Comparison of ENCODE assay signal across 1 cellular context in the genomic region with DNA sequence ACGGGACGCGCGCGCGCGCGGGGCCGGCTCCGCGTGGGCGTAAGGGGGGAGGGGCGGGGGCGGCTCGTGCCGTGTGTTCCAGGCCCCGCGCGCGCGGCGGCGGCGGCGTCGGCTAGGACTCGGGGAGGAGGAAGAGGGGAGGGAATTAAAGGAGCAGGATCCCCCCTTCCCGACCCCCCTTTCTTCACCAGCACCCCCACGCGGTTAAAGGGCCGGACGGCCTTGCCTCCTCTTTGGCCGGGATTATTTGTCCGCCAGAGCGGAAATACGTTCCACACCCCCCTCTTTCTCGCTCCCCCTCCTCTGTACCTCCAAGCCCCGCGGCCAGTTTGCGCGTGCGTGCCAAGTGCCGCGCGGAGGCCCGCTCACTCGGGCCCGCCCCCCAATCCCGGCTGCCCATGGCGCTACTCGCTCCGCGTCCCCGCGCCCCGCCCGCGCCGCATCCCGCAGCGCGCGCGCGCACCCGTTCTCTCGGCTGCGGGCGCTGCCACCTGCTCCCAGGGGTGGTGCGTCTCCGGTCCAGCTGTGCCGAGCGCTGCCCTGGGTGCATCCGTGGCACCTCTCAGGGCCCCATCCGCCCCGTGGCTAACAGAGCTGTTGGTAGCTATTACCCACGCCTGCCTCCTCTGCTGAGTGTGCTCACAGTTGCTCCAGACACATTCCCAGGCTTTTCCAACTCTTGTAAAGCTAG.
TF ChIP-seq lines count a peak whose summit lies in the region.

A gene with protein sequence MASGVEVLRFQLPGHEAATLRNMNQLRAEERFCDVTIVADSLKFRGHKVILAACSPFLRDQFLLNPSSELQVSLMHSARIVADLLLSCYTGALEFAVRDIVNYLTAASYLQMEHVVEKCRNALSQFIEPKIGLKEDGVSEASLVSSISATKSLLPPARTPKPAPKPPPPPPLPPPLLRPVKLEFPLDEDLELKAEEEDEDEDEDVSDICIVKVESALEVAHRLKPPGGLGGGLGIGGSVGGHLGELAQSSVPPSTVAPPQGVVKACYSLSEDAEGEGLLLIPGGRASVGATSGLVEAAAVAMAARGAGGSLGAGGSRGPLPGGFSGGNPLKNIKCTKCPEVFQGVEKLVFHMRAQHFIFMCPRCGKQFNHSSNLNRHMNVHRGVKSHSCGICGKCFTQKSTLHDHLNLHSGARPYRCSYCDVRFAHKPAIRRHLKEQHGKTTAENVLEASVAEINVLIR (minus strand): TSS at position 134 of the 691 bp plus-strand sequence. CDS start 781 bp downstream, outside the sequence.

TF ChIP-seq in K562, 482 proteins besides CTCF, POLR2A, EP300 and RAD21 (continued from another document and continues in another):
- TF ChIP-seq, protein P1, sequence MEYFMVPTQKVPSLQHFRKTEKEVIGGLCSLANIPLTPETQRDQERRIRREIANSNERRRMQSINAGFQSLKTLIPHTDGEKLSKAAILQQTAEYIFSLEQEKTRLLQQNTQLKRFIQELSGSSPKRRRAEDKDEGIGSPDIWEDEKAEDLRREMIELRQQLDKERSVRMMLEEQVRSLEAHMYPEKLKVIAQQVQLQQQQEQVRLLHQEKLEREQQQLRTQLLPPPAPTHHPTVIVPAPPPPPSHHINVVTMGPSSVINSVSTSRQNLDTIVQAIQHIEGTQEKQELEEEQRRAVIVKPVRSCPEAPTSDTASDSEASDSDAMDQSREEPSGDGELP (CRISPR knock-in tag; IDR thresholded peaks at IDR 0.05; ENCODE audit: borderline replicate concordance) = peak; percentile 54; the same call in 1 of the 2 replicates
- TF ChIP-seq SMC3 (conservative IDR thresholded peaks at IDR 0.05; ENCODE audit: insufficient read depth, low read depth, low read length) = no peak
- TF ChIP-seq TSC22D4 (tag; IDR thresholded peaks at IDR 0.05) = no peak
- no peak for TF ChIP-seq KDM1A (IDR thresholded peaks at IDR 0.05)
- TF ChIP-seq MCM2 (IDR thresholded peaks at IDR 0.05; ENCODE audit: low read depth) = no peak
- TF ChIP-seq, protein P2, sequence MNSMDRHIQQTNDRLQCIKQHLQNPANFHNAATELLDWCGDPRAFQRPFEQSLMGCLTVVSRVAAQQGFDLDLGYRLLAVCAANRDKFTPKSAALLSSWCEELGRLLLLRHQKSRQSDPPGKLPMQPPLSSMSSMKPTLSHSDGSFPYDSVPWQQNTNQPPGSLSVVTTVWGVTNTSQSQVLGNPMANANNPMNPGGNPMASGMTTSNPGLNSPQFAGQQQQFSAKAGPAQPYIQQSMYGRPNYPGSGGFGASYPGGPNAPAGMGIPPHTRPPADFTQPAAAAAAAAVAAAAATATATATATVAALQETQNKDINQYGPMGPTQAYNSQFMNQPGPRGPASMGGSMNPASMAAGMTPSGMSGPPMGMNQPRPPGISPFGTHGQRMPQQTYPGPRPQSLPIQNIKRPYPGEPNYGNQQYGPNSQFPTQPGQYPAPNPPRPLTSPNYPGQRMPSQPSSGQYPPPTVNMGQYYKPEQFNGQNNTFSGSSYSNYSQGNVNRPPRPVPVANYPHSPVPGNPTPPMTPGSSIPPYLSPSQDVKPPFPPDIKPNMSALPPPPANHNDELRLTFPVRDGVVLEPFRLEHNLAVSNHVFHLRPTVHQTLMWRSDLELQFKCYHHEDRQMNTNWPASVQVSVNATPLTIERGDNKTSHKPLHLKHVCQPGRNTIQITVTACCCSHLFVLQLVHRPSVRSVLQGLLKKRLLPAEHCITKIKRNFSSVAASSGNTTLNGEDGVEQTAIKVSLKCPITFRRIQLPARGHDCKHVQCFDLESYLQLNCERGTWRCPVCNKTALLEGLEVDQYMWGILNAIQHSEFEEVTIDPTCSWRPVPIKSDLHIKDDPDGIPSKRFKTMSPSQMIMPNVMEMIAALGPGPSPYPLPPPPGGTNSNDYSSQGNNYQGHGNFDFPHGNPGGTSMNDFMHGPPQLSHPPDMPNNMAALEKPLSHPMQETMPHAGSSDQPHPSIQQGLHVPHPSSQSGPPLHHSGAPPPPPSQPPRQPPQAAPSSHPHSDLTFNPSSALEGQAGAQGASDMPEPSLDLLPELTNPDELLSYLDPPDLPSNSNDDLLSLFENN (IDR thresholded peaks at IDR 0.05; ENCODE audit: low read depth in 2 of 2, low read length in 2 of 2) = 0 out of 4 replicates have a peak, but pooled peaks of 1 of the 2 experiments have one; percentile 11
- peak; percentile 91 to 99 for TF ChIP-seq MAZ (CRISPR knock-in tag; conservative IDR thresholded peaks at IDR 0.05 in 1 of 2, IDR thresholded peaks at IDR 0.05 in 1 of 2)
- TF ChIP-seq ZNF445 (CRISPR knock-in tag; IDR thresholded peaks at IDR 0.05; ENCODE audit: low read depth) = no peak
- TF ChIP-seq ZNF165 (CRISPR knock-in tag; IDR thresholded peaks at IDR 0.05; ENCODE audit: borderline replicate concordance) = no peak
- TF ChIP-seq CHCHD3 (CRISPR knock-in tag; IDR thresholded peaks at IDR 0.05) = no peak
- TF ChIP-seq SMARCA5 (IDR thresholded peaks at IDR 0.05) = no peak
- TF ChIP-seq FOXP1 (CRISPR knock-in tag; IDR thresholded peaks at IDR 0.05) = peak; percentile 82; the same call in 1 of the 2 replicates
- no peak for TF ChIP-seq U2AF2 (optimal IDR thresholded peaks at IDR 0.05; ENCODE audit: low read depth, low read length)
- TF ChIP-seq, protein P3, sequence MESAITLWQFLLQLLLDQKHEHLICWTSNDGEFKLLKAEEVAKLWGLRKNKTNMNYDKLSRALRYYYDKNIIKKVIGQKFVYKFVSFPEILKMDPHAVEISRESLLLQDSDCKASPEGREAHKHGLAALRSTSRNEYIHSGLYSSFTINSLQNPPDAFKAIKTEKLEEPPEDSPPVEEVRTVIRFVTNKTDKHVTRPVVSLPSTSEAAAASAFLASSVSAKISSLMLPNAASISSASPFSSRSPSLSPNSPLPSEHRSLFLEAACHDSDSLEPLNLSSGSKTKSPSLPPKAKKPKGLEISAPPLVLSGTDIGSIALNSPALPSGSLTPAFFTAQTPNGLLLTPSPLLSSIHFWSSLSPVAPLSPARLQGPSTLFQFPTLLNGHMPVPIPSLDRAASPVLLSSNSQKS (CRISPR knock-in tag; IDR thresholded peaks at IDR 0.05) = no peak
- TF ChIP-seq NONO (IDR thresholded peaks at IDR 0.05; ENCODE audit: low read depth in 2 of 2, low read length in 1 of 2) = peak; percentile 14 to 72; a peak in 2 of 4 replicates
- TF ChIP-seq CC2D1A (IDR thresholded peaks at IDR 0.05) = no peak
- peak in 1 of 2 experiments; percentile 88; a peak in 1 of 4 replicates for TF ChIP-seq TEAD1 (CRISPR knock-in tag; IDR thresholded peaks at IDR 0.05)
- no peak for TF ChIP-seq MECOM (CRISPR knock-in tag; IDR thresholded peaks at IDR 0.05)
- TF ChIP-seq, protein P4, sequence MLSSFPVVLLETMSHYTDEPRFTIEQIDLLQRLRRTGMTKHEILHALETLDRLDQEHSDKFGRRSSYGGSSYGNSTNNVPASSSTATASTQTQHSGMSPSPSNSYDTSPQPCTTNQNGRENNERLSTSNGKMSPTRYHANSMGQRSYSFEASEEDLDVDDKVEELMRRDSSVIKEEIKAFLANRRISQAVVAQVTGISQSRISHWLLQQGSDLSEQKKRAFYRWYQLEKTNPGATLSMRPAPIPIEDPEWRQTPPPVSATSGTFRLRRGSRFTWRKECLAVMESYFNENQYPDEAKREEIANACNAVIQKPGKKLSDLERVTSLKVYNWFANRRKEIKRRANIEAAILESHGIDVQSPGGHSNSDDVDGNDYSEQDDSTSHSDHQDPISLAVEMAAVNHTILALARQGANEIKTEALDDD (IDR thresholded peaks at IDR 0.05) = no peak
- TF ChIP-seq TEAD4 (IDR thresholded peaks at IDR 0.05; ENCODE audit: low read length) = peak; percentile 32; the same call in 1 of the 2 replicates
- no peak for TF ChIP-seq TEAD4 (CRISPR knock-in tag; IDR thresholded peaks at IDR 0.05; ENCODE audit: borderline replicate concordance)
- TF ChIP-seq, protein P5, sequence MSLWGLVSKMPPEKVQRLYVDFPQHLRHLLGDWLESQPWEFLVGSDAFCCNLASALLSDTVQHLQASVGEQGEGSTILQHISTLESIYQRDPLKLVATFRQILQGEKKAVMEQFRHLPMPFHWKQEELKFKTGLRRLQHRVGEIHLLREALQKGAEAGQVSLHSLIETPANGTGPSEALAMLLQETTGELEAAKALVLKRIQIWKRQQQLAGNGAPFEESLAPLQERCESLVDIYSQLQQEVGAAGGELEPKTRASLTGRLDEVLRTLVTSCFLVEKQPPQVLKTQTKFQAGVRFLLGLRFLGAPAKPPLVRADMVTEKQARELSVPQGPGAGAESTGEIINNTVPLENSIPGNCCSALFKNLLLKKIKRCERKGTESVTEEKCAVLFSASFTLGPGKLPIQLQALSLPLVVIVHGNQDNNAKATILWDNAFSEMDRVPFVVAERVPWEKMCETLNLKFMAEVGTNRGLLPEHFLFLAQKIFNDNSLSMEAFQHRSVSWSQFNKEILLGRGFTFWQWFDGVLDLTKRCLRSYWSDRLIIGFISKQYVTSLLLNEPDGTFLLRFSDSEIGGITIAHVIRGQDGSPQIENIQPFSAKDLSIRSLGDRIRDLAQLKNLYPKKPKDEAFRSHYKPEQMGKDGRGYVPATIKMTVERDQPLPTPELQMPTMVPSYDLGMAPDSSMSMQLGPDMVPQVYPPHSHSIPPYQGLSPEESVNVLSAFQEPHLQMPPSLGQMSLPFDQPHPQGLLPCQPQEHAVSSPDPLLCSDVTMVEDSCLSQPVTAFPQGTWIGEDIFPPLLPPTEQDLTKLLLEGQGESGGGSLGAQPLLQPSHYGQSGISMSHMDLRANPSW (CRISPR knock-in tag; IDR thresholded peaks at IDR 0.05) = no peak
- no peak for TF ChIP-seq NFE2 (IDR thresholded peaks at IDR 0.05; ENCODE audit: low read depth)
- TF ChIP-seq, protein P6, sequence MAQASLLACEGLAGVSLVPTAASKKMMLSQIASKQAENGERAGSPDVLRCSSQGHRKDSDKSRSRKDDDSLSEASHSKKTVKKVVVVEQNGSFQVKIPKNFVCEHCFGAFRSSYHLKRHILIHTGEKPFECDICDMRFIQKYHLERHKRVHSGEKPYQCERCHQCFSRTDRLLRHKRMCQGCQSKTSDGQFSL (CRISPR knock-in tag; IDR thresholded peaks at IDR 0.05) = peak; percentile 96
- TF ChIP-seq, protein P6 (tag; IDR thresholded peaks at IDR 0.05) = peak in 1 of 2 experiments; percentile 98; a peak in 2 of 4 replicates
- no peak for TF ChIP-seq ZNF23 (CRISPR knock-in tag; IDR thresholded peaks at IDR 0.05)
- TF ChIP-seq PTBP1 (IDR thresholded peaks at IDR 0.05; ENCODE audit: low read depth, low read length) = no peak
- no peak for TF ChIP-seq ZNF586 (CRISPR knock-in tag; conservative IDR thresholded peaks at IDR 0.05)
- no peak for TF ChIP-seq RBM14 (IDR thresholded peaks at IDR 0.05; ENCODE audit: borderline replicate concordance, insufficient read depth, low read depth, low read length)
- TF ChIP-seq, protein P7, sequence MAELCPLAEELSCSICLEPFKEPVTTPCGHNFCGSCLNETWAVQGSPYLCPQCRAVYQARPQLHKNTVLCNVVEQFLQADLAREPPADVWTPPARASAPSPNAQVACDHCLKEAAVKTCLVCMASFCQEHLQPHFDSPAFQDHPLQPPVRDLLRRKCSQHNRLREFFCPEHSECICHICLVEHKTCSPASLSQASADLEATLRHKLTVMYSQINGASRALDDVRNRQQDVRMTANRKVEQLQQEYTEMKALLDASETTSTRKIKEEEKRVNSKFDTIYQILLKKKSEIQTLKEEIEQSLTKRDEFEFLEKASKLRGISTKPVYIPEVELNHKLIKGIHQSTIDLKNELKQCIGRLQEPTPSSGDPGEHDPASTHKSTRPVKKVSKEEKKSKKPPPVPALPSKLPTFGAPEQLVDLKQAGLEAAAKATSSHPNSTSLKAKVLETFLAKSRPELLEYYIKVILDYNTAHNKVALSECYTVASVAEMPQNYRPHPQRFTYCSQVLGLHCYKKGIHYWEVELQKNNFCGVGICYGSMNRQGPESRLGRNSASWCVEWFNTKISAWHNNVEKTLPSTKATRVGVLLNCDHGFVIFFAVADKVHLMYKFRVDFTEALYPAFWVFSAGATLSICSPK (IDR thresholded peaks at IDR 0.05; ENCODE audit: borderline replicate concordance) = peak; percentile 99
- TF ChIP-seq NR4A1 (CRISPR knock-in tag; IDR thresholded peaks at IDR 0.05) = peak; percentile 33; the same call in 1 of the 2 replicates
- peak; percentile 82 for TF ChIP-seq NR4A1 (tag; IDR thresholded peaks at IDR 0.05)
- TF ChIP-seq, protein P8, sequence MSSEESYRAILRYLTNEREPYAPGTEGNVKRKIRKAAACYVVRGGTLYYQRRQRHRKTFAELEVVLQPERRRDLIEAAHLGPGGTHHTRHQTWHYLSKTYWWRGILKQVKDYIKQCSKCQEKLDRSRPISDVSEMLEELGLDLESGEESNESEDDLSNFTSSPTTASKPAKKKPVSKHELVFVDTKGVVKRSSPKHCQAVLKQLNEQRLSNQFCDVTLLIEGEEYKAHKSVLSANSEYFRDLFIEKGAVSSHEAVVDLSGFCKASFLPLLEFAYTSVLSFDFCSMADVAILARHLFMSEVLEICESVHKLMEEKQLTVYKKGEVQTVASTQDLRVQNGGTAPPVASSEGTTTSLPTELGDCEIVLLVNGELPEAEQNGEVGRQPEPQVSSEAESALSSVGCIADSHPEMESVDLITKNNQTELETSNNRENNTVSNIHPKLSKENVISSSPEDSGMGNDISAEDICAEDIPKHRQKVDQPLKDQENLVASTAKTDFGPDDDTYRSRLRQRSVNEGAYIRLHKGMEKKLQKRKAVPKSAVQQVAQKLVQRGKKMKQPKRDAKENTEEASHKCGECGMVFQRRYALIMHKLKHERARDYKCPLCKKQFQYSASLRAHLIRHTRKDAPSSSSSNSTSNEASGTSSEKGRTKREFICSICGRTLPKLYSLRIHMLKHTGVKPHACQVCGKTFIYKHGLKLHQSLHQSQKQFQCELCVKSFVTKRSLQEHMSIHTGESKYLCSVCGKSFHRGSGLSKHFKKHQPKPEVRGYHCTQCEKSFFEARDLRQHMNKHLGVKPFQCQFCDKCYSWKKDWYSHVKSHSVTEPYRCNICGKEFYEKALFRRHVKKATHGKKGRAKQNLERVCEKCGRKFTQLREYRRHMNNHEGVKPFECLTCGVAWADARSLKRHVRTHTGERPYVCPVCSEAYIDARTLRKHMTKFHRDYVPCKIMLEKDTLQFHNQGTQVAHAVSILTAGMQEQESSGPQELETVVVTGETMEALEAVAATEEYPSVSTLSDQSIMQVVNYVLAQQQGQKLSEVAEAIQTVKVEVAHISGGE (CRISPR knock-in tag; IDR thresholded peaks at IDR 0.05) = peak in 1 of 3 experiments; percentile 74; a peak in 1 of 6 replicates
- TF ChIP-seq ZNF77 (CRISPR knock-in tag; IDR thresholded peaks at IDR 0.05) = no peak
- peak; percentile 33; the same call in 1 of the 2 replicates for TF ChIP-seq FOXM1 (IDR thresholded peaks at IDR 0.05; ENCODE audit: low read depth)
- TF ChIP-seq FOXM1 (CRISPR knock-in tag; IDR thresholded peaks at IDR 0.05; ENCODE audit: low read depth) = peak; percentile 89
- no peak for TF ChIP-seq ZBTB8A (IDR thresholded peaks at IDR 0.05; ENCODE audit: partially characterized antibody)
- 0 out of 2 replicates have a peak, but pooled peaks have one; percentile 51 for TF ChIP-seq ZNF212 (CRISPR knock-in tag; IDR thresholded peaks at IDR 0.05)
- no peak for TF ChIP-seq SLC30A9 (CRISPR knock-in tag; IDR thresholded peaks at IDR 0.05)
- no peak for TF ChIP-seq CEBPB (tag; IDR thresholded peaks at IDR 0.05)
- no peak for TF ChIP-seq NR2C1 (IDR thresholded peaks at IDR 0.05)
- no peak for TF ChIP-seq NR2C1 (tag; IDR thresholded peaks at IDR 0.05)
- no peak for TF ChIP-seq TCFL5 (CRISPR knock-in tag; conservative IDR thresholded peaks at IDR 0.05)
